In genomic region chr2:3368261-3368722, GRCh38 we compare ENCODE assay signal across 27 cellular contexts.
"Had no signal": no experiment of that assay in that cellular context is flagged by ENCODE, and none has a peak within 500 bp of the region (broad histone marks: within the 10 kb centered on the region; RNA-seq: fewer than 3 reads in every experiment).

No MANE protein-coding gene starts in this region.

- H3K4me3 ChIP-seq: coronary artery, esophagus squamous epithelium, gastrocnemius medialis, heart left ventricle, hepatocyte, lung, neural progenitor cell, psoas muscle, skin epidermis, spleen, testis, tibial artery, upper lobe of left lung had no signal

- DNase-seq: dermis blood vessel endothelial cell; effector memory CD4-positive, alpha-beta T cell; erythroblast; esophagus squamous epithelium; gastrocnemius medialis; heart left ventricle; kidney; mesendoderm; midbrain; naive thymus-derived CD4-positive, alpha-beta T cell; psoas muscle; right cardiac atrium; spleen; stimulated activated CD4-positive, alpha-beta T cell treated with anti-CD3 and anti-CD28 coated beads, Interleukin-4, amount 100 ng/mL, for 4 hours; stimulated activated naive CD8-positive, alpha-beta T cell treated with anti-CD3 and anti-CD28 coated beads, Interleukin-15, Interleukin-2, amounts not matched to agents 100 U/mL and 50 U/mL, for 24 hours; substantia nigra; testis; tibial artery had no signal

- H3K27me3 ChIP-seq: esophagus squamous epithelium, gastrocnemius medialis, heart left ventricle, hepatocyte, neural progenitor cell, spleen, testis, tibial artery, upper lobe of left lung had no signal

- H3K9me3 ChIP-seq: esophagus squamous epithelium, gastrocnemius medialis, heart left ventricle, psoas muscle, spleen, testis, tibial artery, upper lobe of left lung had no signal

- H2AFZ ChIP-seq: hepatocyte, neural progenitor cell, parathyroid adenoma had no signal

- ATAC-seq: gastrocnemius medialis; heart left ventricle; left lobe of liver; naive thymus-derived CD4-positive, alpha-beta T cell; psoas muscle; right cardiac atrium; stimulated activated memory B cell treated with anti-CD40 and anti-IgM and Interleukin-4, amounts not matched to agents 10 μg/mL and 1 μg/mL and 100 μg/mL, for 72 hours; stimulated activated naive CD8-positive, alpha-beta T cell treated with anti-CD3 and anti-CD28 coated beads, Interleukin-15, Interleukin-2, amounts not matched to agents 100 U/mL and 50 U/mL, for 24 hours had no signal

- H3K4me1 ChIP-seq: esophagus squamous epithelium, gastrocnemius medialis, parathyroid adenoma, psoas muscle, testis, tibial artery had no signal

- H3K36me3 ChIP-seq: esophagus squamous epithelium, gastrocnemius medialis, heart left ventricle, neural progenitor cell, spleen, tibial artery, upper lobe of left lung had no signal

- H3K27ac ChIP-seq: coronary artery, esophagus squamous epithelium, gastrocnemius medialis, heart left ventricle, hepatocyte, neural progenitor cell, parathyroid adenoma, psoas muscle, skin epidermis, spleen, testis, tibial artery, upper lobe of left lung had no signal

- H3K4me2 ChIP-seq: hepatocyte, neural progenitor cell had no signal

- H3K9ac ChIP-seq: neural progenitor cell, parathyroid adenoma had no signal
